Comparison of ENCODE assay signal across 11 cellular contexts in genomic region chr9:698276-698675, GRCh38.
DNase-seq lines count a peak whose midpoint lies in the region; ATAC-seq, FAIRE-seq and TF ChIP-seq lines count a peak whose summit lies in the region.
"Had no signal": no experiment of that assay in that cellular context is flagged by ENCODE, and none has a peak within 500 bp of the region (broad histone marks: within the 10 kb centered on the region; RNA-seq: fewer than 3 reads in every experiment).

No MANE protein-coding gene starts in this region.

- TF ChIP-seq CTCF in HFFc6 (IDR thresholded peaks at IDR 0.05) (no peak), astrocyte (IDR thresholded peaks at IDR 0.05; ENCODE audit: insufficient read depth, low read depth, low read length) (no peak), thoracic aorta (IDR thresholded peaks at IDR 0.05) (no peak), osteocyte (IDR thresholded peaks at IDR 0.05) (no peak)

- H3K36me3 Mint-ChIP-seq in HFFc6 (ENCODE audit: low read depth) (peaks cover 33% of the 10 kb centered on the region), astrocyte (ENCODE audit: low read depth, unreplicated experiment) (peaks cover 2% of the 10 kb centered on the region), osteocyte (ENCODE audit: unreplicated experiment) (no peaks in the 10 kb centered on the region)

- H2AFZ ChIP-seq in astrocyte (ENCODE audit: low read depth, low read length), result no peak overlapping the region

- H3K9me3 ChIP-seq in astrocyte (ENCODE audit: insufficient read depth, low read depth, low read length) (no peaks in the 10 kb centered on the region), thoracic aorta (no peaks in the 10 kb centered on the region)
- H3K9me3 ChIP-seq: spleen had no signal

- no peaks in the 10 kb centered on the region for H3K27me3 ChIP-seq in astrocyte (ENCODE audit: insufficient read depth, low read length)
- no peaks in the 10 kb centered on the region for H3K27me3 ChIP-seq in thoracic aorta (replicated peaks; ENCODE audit: insufficient read depth)
- H3K27me3 ChIP-seq: spleen had no signal

- no peak for FAIRE-seq in astrocyte (lab: Jason Lieb, UNC)

- H3K4me3 ChIP-seq in astrocyte (ENCODE audit: insufficient read depth, low read depth, low read length), result no peak overlapping the region
- peak overlapping the region; percentile 19 for H3K4me3 ChIP-seq in thoracic aorta
- H3K4me3 ChIP-seq: spleen had no signal

- H3K79me2 ChIP-seq in astrocyte (ENCODE audit: insufficient read depth, low read length), result peaks cover 47% of the 10 kb centered on the region

- H3K4me1 Mint-ChIP-seq in HFFc6 (ENCODE audit: low read depth), result peaks cover 89% of the 10 kb centered on the region
- peaks cover 61% of the 10 kb centered on the region for H3K4me1 Mint-ChIP-seq in astrocyte (ENCODE audit: low read depth, unreplicated experiment)
- peaks cover 48% of the 10 kb centered on the region for H3K4me1 Mint-ChIP-seq in osteocyte (ENCODE audit: unreplicated experiment)

- H3K4me3 Mint-ChIP-seq in HFFc6 (peak overlapping the region; percentile 46), astrocyte (ENCODE audit: unreplicated experiment) (peak overlapping the region; percentile 5), osteocyte (ENCODE audit: unreplicated experiment) (no peak overlapping the region)
- H3K4me3 Mint-ChIP-seq: activated CD4-positive, alpha-beta T cell treated with anti-CD3 and anti-CD28 coated beads, Interleukin-2, amount 10 ng/mL, durations not matched to agents 7 days and 5 days had no signal

- H3K27ac Mint-ChIP-seq in HFFc6, result peak overlapping the region; percentile 68
- H3K27ac Mint-ChIP-seq in astrocyte (ENCODE audit: unreplicated experiment), result peak overlapping the region; percentile 72
- no peak overlapping the region for H3K27ac Mint-ChIP-seq in osteocyte (ENCODE audit: unreplicated experiment)
- H3K27ac Mint-ChIP-seq: activated CD4-positive, alpha-beta T cell treated with anti-CD3 and anti-CD28 coated beads, Interleukin-2, amount 10 ng/mL, durations not matched to agents 7 days and 5 days had no signal

- H3K4me1 ChIP-seq in astrocyte (ENCODE audit: insufficient read depth, low read length), result peaks cover 48% of the 10 kb centered on the region
- H3K4me1 ChIP-seq in thoracic aorta (ENCODE audit: control insufficient read depth in 1 of 2, low read depth in 2 of 2), result peaks cover 30 to 98% of the 10 kb centered on the region in 2 donors

- no peak overlapping the region for H3K9ac ChIP-seq in astrocyte (ENCODE audit: low read length)

- H3K9me3 Mint-ChIP-seq in HFFc6, result no peaks in the 10 kb centered on the region
- H3K9me3 Mint-ChIP-seq in astrocyte (ENCODE audit: unreplicated experiment), result no peaks in the 10 kb centered on the region
- no peaks in the 10 kb centered on the region for H3K9me3 Mint-ChIP-seq in osteocyte (ENCODE audit: unreplicated experiment)
- H3K9me3 Mint-ChIP-seq: activated CD4-positive, alpha-beta T cell treated with anti-CD3 and anti-CD28 coated beads, Interleukin-2, amount 10 ng/mL, durations not matched to agents 7 days and 5 days had no signal

- peak; percentile 65 for DNase-seq in HFFc6
- peak; percentile 71 for DNase-seq in astrocyte (ENCODE audit: low read depth)
- DNase-seq in iris pigment epithelial cell (ENCODE audit: low read depth), result peak; percentile 69
- DNase-seq in thoracic aorta (ENCODE audit: low spot score), result no peak
- DNase-seq in osteocyte (ENCODE audit: extremely low spot score, unreplicated experiment), result no peak
- DNase-seq in NCI-H2171 treated with DMSO at 0.1 percent for 48 hours (lab: John Stamatoyannopoulos, UW), result no peak
- DNase-seq in DMS53 treated with DMSO at 0.1 percent for 48 hours (lab: John Stamatoyannopoulos, UW; ENCODE audit: unreplicated experiment), result no peak
- DNase-seq in NCI-H1092 treated with DMSO at 0.1 percent for 48 hours (lab: John Stamatoyannopoulos, UW), result no peak
- DNase-seq: activated CD4-positive, alpha-beta T cell treated with anti-CD3 and anti-CD28 coated beads, Interleukin-2, amount 10 ng/mL, durations not matched to agents 7 days and 5 days; NCI-H1436 treated with DMSO at 0.1 percent for 48 hours; spleen had no signal

- peaks cover 7% of the 10 kb centered on the region; the same call in 1 of the 2 replicates for H3K27me3 Mint-ChIP-seq in HFFc6 (ENCODE audit: insufficient read depth)
- no peaks in the 10 kb centered on the region for H3K27me3 Mint-ChIP-seq in astrocyte (ENCODE audit: low read depth, unreplicated experiment)
- no peaks in the 10 kb centered on the region for H3K27me3 Mint-ChIP-seq in osteocyte (ENCODE audit: unreplicated experiment)

- peak overlapping the region; percentile 66 for H3K27ac ChIP-seq in astrocyte (ENCODE audit: low read depth, low read length)
- peak overlapping the region; percentile 91 to 93 for H3K27ac ChIP-seq in thoracic aorta
- H3K27ac ChIP-seq: spleen had no signal

- no peaks in the 10 kb centered on the region for H3K36me3 ChIP-seq in astrocyte (ENCODE audit: insufficient read depth, low read length)
- H3K36me3 ChIP-seq in thoracic aorta, result no peaks in the 10 kb centered on the region
- H3K36me3 ChIP-seq: spleen had no signal

- peak overlapping the region; percentile 29 for H3K4me2 ChIP-seq in astrocyte (ENCODE audit: low read length)

- ATAC-seq in thoracic aorta (ENCODE audit: insufficient number of reproducible peaks, low FRiP score, low read depth), result peak; percentile 32

- no peaks in the 10 kb centered on the region for H4K20me1 ChIP-seq in astrocyte (ENCODE audit: insufficient read depth, low read length)

Comparison
In these comparisons a context has a peak if more than half of its experiments do, and no peak if none do; other contexts are left out.
1. DNase-seq: peak in HFFc6 (single experiment), astrocyte (single experiment) and iris pigment epithelial cell (single experiment); none in thoracic aorta (single experiment), osteocyte (single experiment), NCI-H2171 treated with DMSO at 0.1 percent for 48 hours (single experiment), DMS53 treated with DMSO at 0.1 percent for 48 hours (single experiment) and NCI-H1092 treated with DMSO at 0.1 percent for 48 hours (single experiment).